In genomic region chr1:79355073-79355472, GRCh38 we compare ENCODE assay signal across 18 cellular contexts.
DNase-seq lines count a peak whose midpoint lies in the region; TF ChIP-seq lines count a peak whose summit lies in the region.
"Had no signal": no experiment of that assay in that cellular context is flagged by ENCODE, and none has a peak within 500 bp of the region (broad histone marks: within the 10 kb centered on the region; RNA-seq: fewer than 3 reads in every experiment).

No MANE protein-coding gene starts in this region.

- H3K4me3 ChIP-seq in cardiac fibroblast (replicated peaks in 1 of 2; ENCODE audit: low read depth in 2 of 2, low read length in 2 of 2), result no peak overlapping the region
- H3K4me3 ChIP-seq: PC-9 had no signal

- peak; percentile 46 for DNase-seq in AG08395 (ENCODE audit: low spot score)
- peak; percentile 19 for DNase-seq in HFFc6
- peak; percentile 38 to 68 for DNase-seq in cardiac fibroblast (ENCODE audit: low read depth in 2 of 2)
- peak; percentile 48 for DNase-seq in kidney glomerular epithelial cell (lab: John Stamatoyannopoulos, UW)
- DNase-seq in C1 segment of cervical spinal cord (lab: John Stamatoyannopoulos, UW), result no peak
- DNase-seq in SW480 (ENCODE audit: low spot score), result no peak
- DNase-seq in germinal center (ENCODE audit: low spot score), result no peak
- no peak for DNase-seq in NCI-H2171 treated with DMSO at 0.1 percent for 48 hours (lab: John Stamatoyannopoulos, UW)
- DNase-seq: ACHN; activated CD4-positive, alpha-beta T cell treated with anti-CD3 and anti-CD28 coated beads, Interleukin-2, amount 50 U/mL, for 4 hours; activated T-cell treated with anti-CD3 and anti-CD28 coated beads, Interleukin-2, amount 50 U/mL, for 4 hours; Karpas-422; NCI-H187; NCI-H524 treated with DMSO at 0.1 percent for 48 hours; PC-9; posterior cingulate gyrus; stimulated activated CD4-positive, alpha-beta T cell treated with anti-CD3 and anti-CD28 coated beads, Interleukin-12 subunit alpha, Interleukin-12 subunit beta, amount 100 ng/mL, for 4 hours; stimulated activated naive CD8-positive, alpha-beta T cell treated with anti-CD3 and anti-CD28 coated beads, Interleukin-15, Interleukin-2, amounts not matched to agents 100 U/mL and 50 U/mL, for 24 hours had no signal

- H3K27ac Mint-ChIP-seq in HFFc6, result peak overlapping the region; percentile 61

- no peak overlapping the region for H3K4me3 Mint-ChIP-seq in HFFc6
- H3K4me3 Mint-ChIP-seq: activated T-cell treated with anti-CD3 and anti-CD28 coated beads, Interleukin-2, amount 50 U/mL, for 4 hours had no signal

- H3K9me3 Mint-ChIP-seq in HFFc6, result no peaks in the 10 kb centered on the region
- H3K9me3 Mint-ChIP-seq: activated T-cell treated with anti-CD3 and anti-CD28 coated beads, Interleukin-2, amount 50 U/mL, for 4 hours had no signal

- no peak for TF ChIP-seq CTCF in HFFc6 (IDR thresholded peaks at IDR 0.05)
- no peak for TF ChIP-seq CTCF in cardiac fibroblast (IDR thresholded peaks at IDR 0.05; ENCODE audit: low read depth, low read length)

- H3K27me3 Mint-ChIP-seq in HFFc6 (ENCODE audit: insufficient read depth), result no peaks in the 10 kb centered on the region; the same call in 1 of the 2 replicates

- no peaks in the 10 kb centered on the region for H3K36me3 Mint-ChIP-seq in HFFc6 (ENCODE audit: low read depth)

- peaks cover 36% of the 10 kb centered on the region for H3K4me1 Mint-ChIP-seq in HFFc6 (ENCODE audit: low read depth)

Comparison
In these comparisons a context has a peak if more than half of its experiments do, and no peak if none do; other contexts are left out.
1. DNase-seq: peak in AG08395 (single experiment), HFFc6 (single experiment), cardiac fibroblast (2 of 2) and kidney glomerular epithelial cell (single experiment); none in C1 segment of cervical spinal cord (0 of 14), SW480 (single experiment), germinal center (single experiment) and NCI-H2171 treated with DMSO at 0.1 percent for 48 hours (single experiment).